1 cellular context compared by ENCODE assay signal in the genomic region with DNA sequence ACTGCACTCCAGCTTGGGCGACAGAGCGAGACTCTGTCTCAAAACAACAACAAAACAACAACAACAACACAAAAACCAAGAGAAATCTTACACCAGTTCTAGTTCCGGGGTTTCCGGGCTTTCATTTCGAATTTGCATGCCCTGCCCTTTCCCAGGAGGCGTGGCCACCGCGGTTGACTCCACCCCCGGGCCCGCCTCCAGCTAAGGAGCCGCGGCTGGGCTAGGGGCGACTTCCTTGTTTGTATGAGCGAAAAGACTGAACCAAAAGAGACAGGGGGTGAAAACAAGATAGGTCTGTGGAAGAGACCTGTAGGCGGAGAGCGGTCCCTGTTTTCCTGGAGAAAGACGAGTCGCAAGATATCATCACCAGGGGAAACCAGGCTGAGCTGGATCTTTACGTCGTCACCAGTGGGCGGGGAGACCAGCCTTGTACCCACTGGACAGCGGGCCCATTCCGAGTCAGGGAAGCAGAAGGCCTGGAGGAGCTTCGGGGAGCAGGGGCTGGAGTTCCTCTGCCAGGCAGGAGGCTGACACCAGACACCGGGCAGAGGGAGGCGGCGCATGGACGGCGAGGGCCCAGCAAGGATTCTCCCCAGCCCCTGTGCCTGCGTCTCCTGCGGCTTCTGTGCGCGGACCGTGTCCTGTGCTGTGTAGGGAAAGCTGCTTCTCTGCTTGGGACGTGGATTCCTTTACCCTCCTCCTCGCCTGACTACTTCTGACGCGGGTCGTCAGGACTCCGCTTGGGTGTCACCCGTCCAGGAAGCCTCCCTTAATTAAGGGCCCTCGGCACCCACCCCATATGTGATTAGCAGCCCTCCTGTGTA.
TF ChIP-seq lines count a peak whose summit lies in the region.

No MANE protein-coding gene starts in this region.

TF ChIP-seq in HepG2, 621 proteins besides CTCF, POLR2A, EP300 and RAD21 (continued from another document and continues in another):
- TF ChIP-seq JARID2 (CRISPR knock-in tag; IDR thresholded peaks at IDR 0.05; ENCODE audit: insufficient replicate concordance) (no peak), ZNF644 (CRISPR knock-in tag; IDR thresholded peaks at IDR 0.05; ENCODE audit: low read depth) (no peak), SIX4 (CRISPR knock-in tag; IDR thresholded peaks at IDR 0.05) (no peak), SMC3 (IDR thresholded peaks at IDR 0.05; ENCODE audit: low read length) (no peak), KLF16 (CRISPR knock-in tag; IDR thresholded peaks at IDR 0.05) (peak in 1 of 2 experiments; percentile 53; a peak in 2 of 4 replicates), MAFG (CRISPR knock-in tag; IDR thresholded peaks at IDR 0.05) (no peak), FOXJ3 (CRISPR knock-in tag; IDR thresholded peaks at IDR 0.05; ENCODE audit: borderline replicate concordance) (peak; percentile 12; the same call in 1 of the 2 replicates), ONECUT2 (CRISPR knock-in tag; IDR thresholded peaks at IDR 0.05) (no peak), NR3C1 (CRISPR knock-in tag; IDR thresholded peaks at IDR 0.05) (no peak), ZNF160 (CRISPR knock-in tag; IDR thresholded peaks at IDR 0.05) (0 out of 2 replicates have a peak, but pooled peaks have one; percentile 70), ZNF407 (CRISPR knock-in tag; IDR thresholded peaks at IDR 0.05; ENCODE audit: not compliant biosample characterization) (peak; percentile 78), DNMT3B (CRISPR knock-in tag; conservative IDR thresholded peaks at IDR 0.05) (peak; percentile 12; the same call in 1 of the 2 replicates), SOX13 (IDR thresholded peaks at IDR 0.05) (no peak), SOX13 (CRISPR knock-in tag; conservative IDR thresholded peaks at IDR 0.05 in 1 of 2, IDR thresholded peaks at IDR 0.05 in 1 of 2) (no peak), TCF7L2 (IDR thresholded peaks at IDR 0.05; ENCODE audit: low read depth, low read length) (no peak), ZNF292 (CRISPR knock-in tag; IDR thresholded peaks at IDR 0.05; ENCODE audit: borderline replicate concordance, low read depth) (0 out of 2 replicates have a peak, but pooled peaks have one; percentile 14), ZNF792 (CRISPR knock-in tag; IDR thresholded peaks at IDR 0.05) (peak; percentile 68; the same call in 1 of the 2 replicates), HMGXB3 (CRISPR knock-in tag; IDR thresholded peaks at IDR 0.05; ENCODE audit: borderline replicate concordance) (peak; percentile 22; the same call in 1 of the 2 replicates), ZNF616 (CRISPR knock-in tag; IDR thresholded peaks at IDR 0.05; ENCODE audit: low read depth) (0 out of 2 replicates have a peak, but pooled peaks have one; percentile 63), PBX2 (CRISPR knock-in tag; IDR thresholded peaks at IDR 0.05) (no peak), REPIN1 (CRISPR knock-in tag; IDR thresholded peaks at IDR 0.05; ENCODE audit: borderline replicate concordance, low read depth) (peak; percentile 53; the same call in 1 of the 2 replicates), ZNF770 (CRISPR knock-in tag; IDR thresholded peaks at IDR 0.05) (no peak), TOE1 (CRISPR knock-in tag; IDR thresholded peaks at IDR 0.05) (no peak), CEBPZ (IDR thresholded peaks at IDR 0.05; ENCODE audit: low read length) (no peak)
- TF ChIP-seq, protein P1, sequence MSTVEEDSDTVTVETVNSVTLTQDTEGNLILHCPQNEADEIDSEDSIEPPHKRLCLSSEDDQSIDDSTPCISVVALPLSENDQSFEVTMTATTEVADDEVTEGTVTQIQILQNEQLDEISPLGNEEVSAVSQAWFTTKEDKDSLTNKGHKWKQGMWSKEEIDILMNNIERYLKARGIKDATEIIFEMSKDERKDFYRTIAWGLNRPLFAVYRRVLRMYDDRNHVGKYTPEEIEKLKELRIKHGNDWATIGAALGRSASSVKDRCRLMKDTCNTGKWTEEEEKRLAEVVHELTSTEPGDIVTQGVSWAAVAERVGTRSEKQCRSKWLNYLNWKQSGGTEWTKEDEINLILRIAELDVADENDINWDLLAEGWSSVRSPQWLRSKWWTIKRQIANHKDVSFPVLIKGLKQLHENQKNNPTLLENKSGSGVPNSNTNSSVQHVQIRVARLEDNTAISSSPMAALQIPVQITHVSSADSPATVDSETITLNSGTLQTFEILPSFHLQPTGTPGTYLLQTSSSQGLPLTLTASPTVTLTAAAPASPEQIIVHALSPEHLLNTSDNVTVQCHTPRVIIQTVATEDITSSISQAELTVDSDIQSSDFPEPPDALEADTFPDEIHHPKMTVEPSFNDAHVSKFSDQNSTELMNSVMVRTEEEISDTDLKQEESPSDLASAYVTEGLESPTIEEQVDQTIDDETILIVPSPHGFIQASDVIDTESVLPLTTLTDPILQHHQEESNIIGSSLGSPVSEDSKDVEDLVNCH (CRISPR knock-in tag; IDR thresholded peaks at IDR 0.05): 0 out of 2 replicates have a peak, but pooled peaks have one; percentile 60
- TF ChIP-seq, protein P2, sequence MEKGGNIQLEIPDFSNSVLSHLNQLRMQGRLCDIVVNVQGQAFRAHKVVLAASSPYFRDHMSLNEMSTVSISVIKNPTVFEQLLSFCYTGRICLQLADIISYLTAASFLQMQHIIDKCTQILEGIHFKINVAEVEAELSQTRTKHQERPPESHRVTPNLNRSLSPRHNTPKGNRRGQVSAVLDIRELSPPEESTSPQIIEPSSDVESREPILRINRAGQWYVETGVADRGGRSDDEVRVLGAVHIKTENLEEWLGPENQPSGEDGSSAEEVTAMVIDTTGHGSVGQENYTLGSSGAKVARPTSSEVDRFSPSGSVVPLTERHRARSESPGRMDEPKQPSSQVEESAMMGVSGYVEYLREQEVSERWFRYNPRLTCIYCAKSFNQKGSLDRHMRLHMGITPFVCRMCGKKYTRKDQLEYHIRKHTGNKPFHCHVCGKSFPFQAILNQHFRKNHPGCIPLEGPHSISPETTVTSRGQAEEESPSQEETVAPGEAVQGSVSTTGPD (CRISPR knock-in tag; IDR thresholded peaks at IDR 0.05): no peak
